Comparison of ENCODE assay signal across 8 cellular contexts in genomic region chr1:24932284-24932683, GRCh38. TPM values are rescaled to one million over a fixed set of nuclear protein-coding genes. Genes with fewer than 3 reads are reported as not detected.
A peak's percentile ranks its signal among the peaks of the same experiment; 100 is the strongest.
DNase-seq lines count a peak whose midpoint lies in the region; ATAC-seq and TF ChIP-seq lines count a peak whose summit lies in the region.

No MANE protein-coding gene starts in this region.

- TF ChIP-seq CTCF in Calu3 (IDR thresholded peaks at IDR 0.05; ENCODE audit: unreplicated experiment) (peak; percentile 58), IMR-90 (conservative IDR thresholded peaks at IDR 0.05; ENCODE audit: low read depth, low read length) (peak; percentile 72), coronary artery (IDR thresholded peaks at IDR 0.05) (peak; percentile 74), type B pancreatic cell (conservative IDR thresholded peaks at IDR 0.05) (peak; percentile 90)

- H3K36me3 Mint-ChIP-seq in Calu3 (ENCODE audit: insufficient read depth, unreplicated experiment) (no peaks in the 10 kb centered on the region), type B pancreatic cell (no peaks in the 10 kb centered on the region)

- H3K9me3 ChIP-seq in IMR-90 (ENCODE audit: control insufficient read depth, insufficient read depth, low read length) (no peaks in the 10 kb centered on the region; the same call in 1 of the 2 replicates), mesodermal cell (ENCODE audit: control insufficient read depth, low read length) (no peaks in the 10 kb centered on the region)

- CTCF ChIA-PET in Calu3 (lab: Charles Lee), result interaction anchor here (0.5 kb wide), 1 partner anchor 1825 kb away, joined by 5 read pairs; no protein-coding TSS in a partner anchor
- CTCF ChIA-PET in IMR-90 (lab: Yijun Ruan, JAX), result interaction anchor here (0.6 to 1.8 kb wide), 6 partner anchors 12 to 169 kb away, joined by 3 to 7 read pairs (median 3); no protein-coding TSS in a partner anchor

- no peak overlapping the region for H3K9ac ChIP-seq in IMR-90 (ENCODE audit: low read depth, low read length)

- in situ Hi-C loops in IMR-90 (cut with MboI; ENCODE audit: low sequenced_read_pairs), result loop anchor here (5.0 to 10.0 kb wide), 2 partner anchors 170 to 273 kb away; no protein-coding TSS in a partner anchor

- peak overlapping the region; percentile 30; the same call in 1 of the 2 replicates for H2AK5ac ChIP-seq in IMR-90 (ENCODE audit: low read depth, low read length)

- H3K27ac Mint-ChIP-seq in Calu3 (ENCODE audit: unreplicated experiment), result no peak overlapping the region
- H3K27ac Mint-ChIP-seq in type B pancreatic cell, result no peak overlapping the region

- H3K23ac ChIP-seq in IMR-90 (ENCODE audit: low read depth, low read length), result no peak overlapping the region

- no peaks in the 10 kb centered on the region; the same call in 1 of the 2 replicates for H3K9me1 ChIP-seq in IMR-90 (ENCODE audit: insufficient read depth, low read length)

- dilution Hi-C loops in IMR-90 (cut with HindIII; ENCODE audit: low sequenced_read_pairs, unreplicated experiment), result no loop called here

- H3K4me1 Mint-ChIP-seq in Calu3 (ENCODE audit: low read depth, unreplicated experiment) (no peaks in the 10 kb centered on the region), type B pancreatic cell (ENCODE audit: unreplicated experiment) (peaks cover 18% of the 10 kb centered on the region)

- H3K4me3 ChIP-seq in IMR-90 (ENCODE audit: insufficient read depth, low read depth, low read length) (no peak overlapping the region), coronary artery (peak overlapping the region; percentile 44), mesodermal cell (ENCODE audit: extremely low read depth, insufficient read depth, low read length, poor library complexity, severe bottlenecking) (peak overlapping the region; percentile 16)

- no peak overlapping the region for H3K4me3 Mint-ChIP-seq in Calu3 (ENCODE audit: low read depth, unreplicated experiment)
- peak overlapping the region; percentile 68 for H3K4me3 Mint-ChIP-seq in type B pancreatic cell

- H3K79me1 ChIP-seq in IMR-90 (ENCODE audit: low read depth in 1 of 2, low read length in 2 of 2), result no peaks in the 10 kb centered on the region

- peak; percentile 79 for TF ChIP-seq RAD21 in IMR-90 (IDR thresholded peaks at IDR 0.05; ENCODE audit: low read length)

- H3K27me3 ChIP-seq in IMR-90 (ENCODE audit: control insufficient read depth, insufficient read depth, low read length), result peaks cover 80% of the 10 kb centered on the region

- no peak overlapping the region for H2BK120ac ChIP-seq in IMR-90 (ENCODE audit: low read depth, low read length)

- DNase-seq in Calu3, result peak; percentile 68
- DNase-seq in IMR-90, result no peak
- DNase-seq in coronary artery (ENCODE audit: low spot score), result no peak
- DNase-seq in type B pancreatic cell (ENCODE audit: extremely low spot score, unreplicated experiment), result peak; percentile 83

- no peak overlapping the region for H2BK5ac ChIP-seq in IMR-90 (ENCODE audit: low read depth, low read length, poor library complexity, severe bottlenecking)

- H3K4me1 ChIP-seq in IMR-90 (ENCODE audit: control insufficient read depth, insufficient read depth, low read length) (peaks cover 2% of the 10 kb centered on the region; the same call in 1 of the 2 replicates), mesodermal cell (ENCODE audit: control insufficient read depth, insufficient read depth, low read length, poor library complexity, severe bottlenecking) (peaks cover 7% of the 10 kb centered on the region)

- no peak overlapping the region for H3K14ac ChIP-seq in IMR-90 (replicated peaks; ENCODE audit: low read depth, low read length)

- H3K9me3 Mint-ChIP-seq in Calu3 (ENCODE audit: low read depth, unreplicated experiment), result no peaks in the 10 kb centered on the region
- H3K9me3 Mint-ChIP-seq in type B pancreatic cell, result no peaks in the 10 kb centered on the region

- H3K56ac ChIP-seq in IMR-90 (ENCODE audit: extremely low read depth, insufficient read depth, low read length), result no peak overlapping the region

- WGBS in IMR-90 (ENCODE audit: extremely low coverage in 2 of 2, insufficient read length in 1 of 2), 2 experiments, result 0% methylated on average over 24 of the region's 34 CpGs; no CpG with 5 or more reads in 1 of the 2 experiments
- WGBS in mesodermal cell (ENCODE audit: insufficient coverage in 2 of 2), 2 experiments, result 1 to 4% methylated on average over 23 to 29 of the region's 34 CpGs

- no peak overlapping the region for H2BK20ac ChIP-seq in IMR-90 (ENCODE audit: low read depth, low read length)

- H3K27me3 Mint-ChIP-seq in Calu3 (ENCODE audit: unreplicated experiment) (peaks cover 75% of the 10 kb centered on the region), type B pancreatic cell (peaks cover 69% of the 10 kb centered on the region)

- H3K27ac ChIP-seq in IMR-90 (ENCODE audit: insufficient read depth, low read length) (no peak overlapping the region), coronary artery (no peak overlapping the region), mesodermal cell (ENCODE audit: low read depth, low read length, severe bottlenecking) (no peak overlapping the region)

- intact Hi-C loops in Calu3 (cut with micrococcal nuclease; ENCODE audit: unreplicated experiment), result loop anchor here (5.0 kb wide), 1 partner anchor 105 kb away; no protein-coding TSS in a partner anchor
- intact Hi-C loops in IMR-90 (cut with micrococcal nuclease), result loop anchor here (1.0 to 2.0 kb wide), 3 partner anchors 105 to 273 kb away; no protein-coding TSS in a partner anchor

- no peak for TF ChIP-seq POLR2A in IMR-90 (IDR thresholded peaks at IDR 0.05; ENCODE audit: low read depth, low read length)

- POLR2A ChIA-PET in IMR-90 (lab: Charles Lee; ENCODE audit: unreplicated experiment), result no interaction called here

- no peak overlapping the region for H4K5ac ChIP-seq in IMR-90 (ENCODE audit: low read depth, low read length)

- H2BK15ac ChIP-seq in IMR-90 (ENCODE audit: low read depth, low read length), result peak overlapping the region; percentile 10; the same call in 1 of the 3 replicates

- ATAC-seq in IMR-90 (ENCODE audit: low read depth) (peak; percentile 85), GM18519 (IDR thresholded peaks at IDR 0.05; ENCODE audit: low FRiP score, unreplicated experiment) (no peak), HG03521 (IDR thresholded peaks at IDR 0.05; ENCODE audit: unreplicated experiment) (no peak)
- ATAC-seq in activated CD4-positive, CD25-positive, alpha-beta regulatory T cell treated with anti-CD3 and anti-CD28 coated beads, Interleukin-2, amount 50 U/mL, for 24 hours, result peak; percentile 26 to 27

- peak overlapping the region in 1 of 2 experiments; percentile 54; a peak in 2 of 4 replicates for H4K8ac ChIP-seq in IMR-90 (ENCODE audit: low read depth in 2 of 2, low read length in 2 of 2)

- H3K4ac ChIP-seq in IMR-90 (ENCODE audit: low read depth, low read length), result no peak overlapping the region

- BruUV-seq in Calu3 (replicated peaks; lab: Mats Ljungman, UMichigan), result no TSS peak
- BruUV-seq in IMR-90 (replicated peaks; lab: Mats Ljungman, UMichigan), result no TSS peak

- H4K91ac ChIP-seq in IMR-90 (ENCODE audit: insufficient read depth, low read depth, low read length), result peak overlapping the region; percentile 19; the same call in 1 of the 2 replicates

- H3K18ac ChIP-seq in IMR-90 (ENCODE audit: low read depth, low read length), result no peak overlapping the region

- H4K20me1 ChIP-seq in IMR-90 (ENCODE audit: insufficient read depth, low read length), result peaks cover 18% of the 10 kb centered on the region

- peak overlapping the region; percentile 69 for H3K4me2 ChIP-seq in IMR-90 (ENCODE audit: low read depth, low read length)

- peak overlapping the region; percentile 81 for H2AFZ ChIP-seq in IMR-90 (replicated peaks; ENCODE audit: low read length, poor library complexity)

- no peaks in the 10 kb centered on the region for H3K36me3 ChIP-seq in IMR-90 (ENCODE audit: control insufficient read depth, insufficient read depth, low read length)
- no peaks in the 10 kb centered on the region for H3K36me3 ChIP-seq in mesodermal cell (ENCODE audit: control insufficient read depth, insufficient read depth, low read length)

- no peak overlapping the region for H2AK9ac ChIP-seq in IMR-90 (replicated peaks; ENCODE audit: low read depth, low read length, poor library complexity)

TF ChIP-seq in IMR-90, 13 proteins besides CTCF, POLR2A, EP300 and RAD21:
- no peak for TF ChIP-seq CHD1 (IDR thresholded peaks at IDR 0.05; ENCODE audit: low read depth, low read length)
- peak; percentile 15; the same call in 1 of the 2 replicates for TF ChIP-seq MAZ (IDR thresholded peaks at IDR 0.05; ENCODE audit: borderline replicate concordance, low read depth, low read length)
- peak; percentile 65 for TF ChIP-seq SMC3 (IDR thresholded peaks at IDR 0.05; ENCODE audit: low read depth, low read length)

RNA-seq across cellular contexts. Expression of gene RUNX3, which starts 2.2 kb away (rescaled TPM):
- total RNA-seq in Calu3 (2022) (0.28 and 1.3 TPM in 2 replicates), IMR-90 (2012; rRNA removed) (not detected in 2 replicates), type B pancreatic cell (ENCODE audit: low replicate concordance) (0.41 TPM in 1 of 2 replicates, not detected in the other)
- 0.07 TPM in 2 replicates for polyA plus RNA-seq in IMR-90 (2012; rRNA removed)
- 0.01 and 0.04 TPM in 2 replicates for polyA plus RNA-seq in IMR-90 (2012; cell fraction: cytosol; rRNA removed)
- polyA plus RNA-seq in IMR-90 (2012; cell fraction: nucleus; rRNA removed; ENCODE audit: low replicate concordance), result 0.02 TPM in 1 of 2 replicates, not detected in the other
- polyA plus RNA-seq in mesodermal cell (2013, experiment 1 of 2), result 4.4 TPM
- polyA plus RNA-seq in mesodermal cell (2013, experiment 2 of 2), result 2.8 TPM

Comparison
In these comparisons a context has a peak if more than half of its experiments do, and no peak if none do; other contexts are left out.
1. DNase-seq: peak in Calu3 (single experiment) and type B pancreatic cell (single experiment); none in IMR-90 (single experiment) and coronary artery (single experiment).
2. ATAC-seq: peak in IMR-90 (single experiment) and activated CD4-positive, CD25-positive, alpha-beta regulatory T cell treated with anti-CD3 and anti-CD28 coated beads, Interleukin-2, amount 50 U/mL, for 24 hours (2 of 2); none in GM18519 (single experiment) and HG03521 (single experiment).
3. Peak in every context shown above with its lines, with median percentiles within 50 percentile points of each other: CTCF ChIP-seq.